In the genomic region with DNA sequence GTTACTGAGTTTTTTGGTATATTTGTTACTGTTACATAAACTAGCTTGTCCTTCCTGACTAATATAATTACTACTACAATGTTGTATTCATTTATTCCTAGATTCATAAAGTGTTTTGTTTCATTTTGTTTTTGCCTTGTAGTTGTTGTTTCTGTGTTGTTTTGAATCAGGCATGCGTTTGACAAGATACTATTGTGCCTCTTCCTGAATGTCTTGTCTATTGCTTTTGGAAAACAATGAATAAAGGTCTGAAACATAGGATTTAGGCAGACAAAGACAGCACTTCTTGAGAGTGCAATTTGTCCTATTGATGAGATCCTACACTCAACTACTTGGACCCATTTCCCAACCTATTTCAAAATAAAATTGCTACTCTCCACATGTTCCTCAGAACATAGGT, we compare ENCODE assay signal across 13 cellular contexts.
A peak's percentile ranks its signal among the peaks of the same experiment; 100 is the strongest.
DNase-seq lines count a peak whose midpoint lies in the region; TF ChIP-seq lines count a peak whose summit lies in the region.
"Had no signal": no experiment of that assay in that cellular context is flagged by ENCODE, and none has a peak within 500 bp of the region (broad histone marks: within the 10 kb centered on the region; RNA-seq: fewer than 3 reads in every experiment).

No MANE protein-coding gene starts in this region.

- no peaks in the 10 kb centered on the region for H3K36me3 ChIP-seq in BE2C
- H3K36me3 ChIP-seq: BLaER1 had no signal

- H3K4me1 ChIP-seq in BE2C, result no peaks in the 10 kb centered on the region

- H3K4me3 ChIP-seq in BE2C (ENCODE audit: low read depth, low read length), result no peak overlapping the region
- H3K4me3 ChIP-seq: BLaER1 had no signal

- DNase-seq in Ammon's horn (ENCODE audit: low spot score) (peak; percentile 35), inferior parietal cortex (ENCODE audit: extremely low spot score) (peak; percentile 35), superior temporal gyrus (ENCODE audit: extremely low spot score) (peak; percentile 62), BE2C (no peak), AG08395 (ENCODE audit: low spot score) (no peak)
- DNase-seq: CD4-positive, alpha-beta memory T cell; DMS153; DMS79 treated with DMSO at 0.1 percent for 48 hours; GF-D8; GOT3; H9 had no signal

- H3K27ac ChIP-seq in angular gyrus (ENCODE audit: low read depth, low read length), result peak overlapping the region; percentile 32
- H3K27ac ChIP-seq: BLaER1 had no signal

- no peaks in the 10 kb centered on the region for H3K9me3 ChIP-seq in BE2C
- H3K9me3 ChIP-seq: BLaER1 had no signal

- no peaks in the 10 kb centered on the region for H3K27me3 ChIP-seq in BE2C
- H3K27me3 ChIP-seq: BLaER1 had no signal

- TF ChIP-seq CTCF in BE2C (IDR thresholded peaks at IDR 0.05; ENCODE audit: low read depth, low read length), result no peak

Comparison
In these comparisons a context has a peak if more than half of its experiments do, and no peak if none do; other contexts are left out.
1. DNase-seq: peak in Ammon's horn (single experiment), inferior parietal cortex (single experiment) and superior temporal gyrus (single experiment); none in BE2C (single experiment) and AG08395 (single experiment).